Comparison of ENCODE assay signal across 8 cellular contexts in the genomic region with DNA sequence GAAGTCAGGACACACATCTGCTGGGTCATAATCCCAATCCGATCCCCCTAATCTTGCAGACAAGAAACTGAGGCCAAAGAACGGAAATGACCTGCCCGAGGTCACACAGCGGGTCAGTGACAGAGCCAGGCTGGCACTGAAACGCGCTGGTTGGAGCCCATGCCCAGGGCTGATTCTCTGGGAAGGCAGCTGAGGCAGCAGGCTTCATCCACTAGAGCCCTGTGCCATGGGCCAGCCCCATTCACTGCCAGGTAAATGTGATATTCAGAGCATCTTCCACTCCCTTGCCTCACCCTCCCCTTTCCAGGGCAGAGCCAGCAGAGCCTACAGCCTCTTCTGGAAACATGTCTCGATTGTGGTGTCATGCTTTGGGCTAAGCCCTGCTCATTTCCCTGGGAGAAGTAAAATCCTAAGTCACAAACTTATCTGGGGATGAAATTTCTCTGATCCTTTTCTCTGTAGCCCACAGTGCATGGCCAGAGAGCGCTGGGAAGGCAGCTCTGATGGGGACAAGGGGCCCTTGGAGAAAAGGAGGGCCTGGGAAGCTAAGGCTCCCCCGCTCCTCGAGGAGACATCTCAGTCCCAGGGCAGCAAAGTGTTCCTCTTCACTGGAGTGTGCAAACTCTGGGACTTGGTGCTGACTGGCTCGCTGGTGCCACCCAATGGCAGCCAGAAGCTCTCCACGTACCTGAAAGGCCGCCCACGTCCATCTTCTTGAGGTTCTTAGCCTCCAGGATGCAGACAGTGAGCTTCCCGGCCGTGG.
DNase-seq lines count a peak whose midpoint lies in the region; ATAC-seq, FAIRE-seq and TF ChIP-seq lines count a peak whose summit lies in the region.

No MANE protein-coding gene starts in this region.

- peak; percentile 91 for TF ChIP-seq CTCF in HFFc6 (IDR thresholded peaks at IDR 0.05)
- peak; percentile 79 to 86 (median 81) for TF ChIP-seq CTCF in GM12878 (IDR thresholded peaks at IDR 0.05 in 2 of 3, conservative IDR thresholded peaks at IDR 0.05 in 1 of 3; ENCODE audit: control insufficient read depth in 2 of 3, extremely low read depth in 1 of 3, insufficient read depth in 1 of 3, low read depth in 3 of 3, low read length in 3 of 3)

- no peaks in the 10 kb centered on the region for H3K36me3 Mint-ChIP-seq in HFFc6 (ENCODE audit: low read depth)

- no peak for TF ChIP-seq EP300 in GM12878 (IDR thresholded peaks at IDR 0.05; ENCODE audit: borderline replicate concordance in 1 of 2, control insufficient read depth in 1 of 2, low read depth in 2 of 2, low read length in 2 of 2)

- peak; percentile 79 for TF ChIP-seq RAD21 in GM12878 (IDR thresholded peaks at IDR 0.05; ENCODE audit: insufficient read depth, low read depth, low read length)

- CTCF ChIA-PET in GM12878 (lab: Yijun Ruan, JAX) = interaction anchor here (0.6 to 2.6 kb wide), 25 partner anchors 13 to 365 kb away, joined by 3 to 18 read pairs (median 4); a partner anchor contains a TSS

- H3K4me3 ChIP-seq in GM12878 = no peak overlapping the region

- SMC1A ChIA-PET in GM12878 (lab: Charles Lee; ENCODE audit: uncharacterized antibody, unreplicated experiment) = interaction anchor here (0.8 to 4.0 kb wide), 8 partner anchors 13 to 120 kb away, joined by 3 to 12 read pairs (median 5); no protein-coding TSS in a partner anchor

- H3K27ac ChIP-seq in GM12878 (ENCODE audit: control insufficient read depth, insufficient read depth) = no peak overlapping the region

- FAIRE-seq in GM12878 (lab: Jason Lieb, UNC) = peak; percentile 78

- 21% methylated on average over 16 of the region's 16 CpGs for WGBS in GM12878 (ENCODE audit: insufficient coverage, insufficient replicate concordance, low lambda C conversion rate, missing lambda C conversion rate)

- no peak overlapping the region for H3K9ac ChIP-seq in GM12878 (ENCODE audit: control insufficient read depth, insufficient read depth, low read length)

- H3K9me3 Mint-ChIP-seq in HFFc6 = no peaks in the 10 kb centered on the region

- DNase-seq in EH (ENCODE audit: low read depth) (peak; percentile 88), HFFc6 (peak; percentile 75), NOMO-1 treated with dmso at 0.1 percent for 144 hours (lab: John Stamatoyannopoulos, UW; ENCODE audit: unreplicated experiment) (peak; percentile 3), GM12878 (ENCODE audit: low read depth, low spot score) (no peak), iPS-NIHi7 (ENCODE audit: extremely low spot score) (peak; percentile 90)
- peak; percentile 42 for DNase-seq in stimulated activated CD4-positive, alpha-beta T cell treated with anti-CD3 and anti-CD28 coated beads, Interleukin-1b, Interleukin-23, amount 100 ng/mL, for 48 hours
- no peak for DNase-seq in stimulated activated naive CD4-positive, alpha-beta T cell (lab: John Stamatoyannopoulos, UW)

- H3K27me3 ChIP-seq in GM12878 (replicated peaks in 1 of 2; ENCODE audit: control insufficient read depth in 2 of 2, insufficient read depth in 2 of 2, low read length in 1 of 2) = no peaks in the 10 kb centered on the region; a peak in 3 of 4 replicates

- H3K79me2 ChIP-seq in GM12878 (ENCODE audit: control insufficient read depth, insufficient read depth, low read length) = no peaks in the 10 kb centered on the region

- POLR2A ChIA-PET in GM12878 (lab: Charles Lee) = no interaction called here

- BruUV-seq in GM12878 (replicated peaks; lab: Mats Ljungman, UMichigan) = no TSS peak

- H3K4me1 Mint-ChIP-seq in HFFc6 (ENCODE audit: low read depth) = peaks cover 8% of the 10 kb centered on the region

- H3K4me3 Mint-ChIP-seq in HFFc6 = no peak overlapping the region

- RAD21 ChIA-PET in GM12878 (lab: Charles Lee; ENCODE audit: unreplicated experiment) = interaction anchor here (0.6 to 1.5 kb wide), 10 partner anchors 14 to 256 kb away, joined by 3 to 12 read pairs (median 3); no protein-coding TSS in a partner anchor

- peak; percentile 95 for ATAC-seq in GM12878
- no peak for ATAC-seq in HG02981 (IDR thresholded peaks at IDR 0.05; ENCODE audit: unreplicated experiment)

- TF ChIP-seq POLR2A in GM12878 (IDR thresholded peaks at IDR 0.05; ENCODE audit: low read depth, low read length) = no peak

- no peaks in the 10 kb centered on the region for H3K36me3 ChIP-seq in GM12878 (ENCODE audit: control insufficient read depth in 2 of 2, insufficient read depth in 2 of 2, low read length in 1 of 2)

- peaks cover 5% of the 10 kb centered on the region for H3K27me3 Mint-ChIP-seq in HFFc6 (ENCODE audit: insufficient read depth)

- H2AFZ ChIP-seq in GM12878 (ENCODE audit: control insufficient read depth, low read depth, low read length) = no peak overlapping the region

- peaks cover 3% of the 10 kb centered on the region for H3K4me1 ChIP-seq in GM12878 (ENCODE audit: control insufficient read depth, insufficient read depth, low read length)

- H3K27ac Mint-ChIP-seq in HFFc6 = peak overlapping the region; percentile 74

- intact Hi-C loops in GM12878 (cut with micrococcal nuclease; ENCODE audit: unreplicated experiment) = loop anchor here (2.0 kb wide), 2 partner anchors 99 to 119 kb away; no protein-coding TSS in a partner anchor

- in situ Hi-C loops in GM12878 (cut with MboI) = no loop called here

- H3K9me3 ChIP-seq in GM12878 (replicated peaks; ENCODE audit: control insufficient read depth, insufficient read depth, low read length) = no peaks in the 10 kb centered on the region

- H3K4me2 ChIP-seq in GM12878 (ENCODE audit: control insufficient read depth, insufficient read depth) = no peak overlapping the region

- H4K20me1 ChIP-seq in GM12878 (ENCODE audit: control insufficient read depth, insufficient read depth) = no peaks in the 10 kb centered on the region

TF ChIP-seq in GM12878, 131 proteins besides CTCF, POLR2A, EP300 and RAD21:
- TF ChIP-seq CREM (IDR thresholded peaks at IDR 0.05; ENCODE audit: low read depth) = 0 out of 2 replicates have a peak, but pooled peaks have one; percentile 32
- TF ChIP-seq MTA3 (IDR thresholded peaks at IDR 0.05; ENCODE audit: borderline replicate concordance, low read length) = no peak
- peak in 1 of 2 experiments; percentile 79; a peak in 2 of 3 replicates for TF ChIP-seq EGR1 (IDR thresholded peaks at IDR 0.05; ENCODE audit: borderline replicate concordance in 1 of 2, low read depth in 2 of 2, low read length in 2 of 2)
- TF ChIP-seq YY1 (IDR thresholded peaks at IDR 0.05; ENCODE audit: low read depth, low read length) = peak; percentile 83
- TF ChIP-seq POU2F2 (IDR thresholded peaks at IDR 0.05; ENCODE audit: borderline replicate concordance, low read depth, low read length) = peak; percentile 35; the same call in 1 of the 3 replicates
- no peak for TF ChIP-seq CHD2 (IDR thresholded peaks at IDR 0.05; ENCODE audit: borderline replicate concordance, low read depth, low read length)
- TF ChIP-seq, protein P1, sequence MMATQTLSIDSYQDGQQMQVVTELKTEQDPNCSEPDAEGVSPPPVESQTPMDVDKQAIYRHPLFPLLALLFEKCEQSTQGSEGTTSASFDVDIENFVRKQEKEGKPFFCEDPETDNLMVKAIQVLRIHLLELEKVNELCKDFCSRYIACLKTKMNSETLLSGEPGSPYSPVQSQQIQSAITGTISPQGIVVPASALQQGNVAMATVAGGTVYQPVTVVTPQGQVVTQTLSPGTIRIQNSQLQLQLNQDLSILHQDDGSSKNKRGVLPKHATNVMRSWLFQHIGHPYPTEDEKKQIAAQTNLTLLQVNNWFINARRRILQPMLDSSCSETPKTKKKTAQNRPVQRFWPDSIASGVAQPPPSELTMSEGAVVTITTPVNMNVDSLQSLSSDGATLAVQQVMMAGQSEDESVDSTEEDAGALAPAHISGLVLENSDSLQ (IDR thresholded peaks at IDR 0.05) = 0 out of 2 replicates have a peak, but pooled peaks have one; percentile 26
- peak; percentile 87 for TF ChIP-seq SMC3 (IDR thresholded peaks at IDR 0.05; ENCODE audit: borderline replicate concordance, low read length)

Comparison
In these comparisons a context has a peak if more than half of its experiments do, and no peak if none do; other contexts are left out.
1. DNase-seq: peak in EH (single experiment), HFFc6 (single experiment), NOMO-1 treated with dmso at 0.1 percent for 144 hours (single experiment), iPS-NIHi7 (single experiment) and stimulated activated CD4-positive, alpha-beta T cell treated with anti-CD3 and anti-CD28 coated beads, Interleukin-1b, Interleukin-23, amount 100 ng/mL, for 48 hours (single experiment); none in GM12878 (single experiment) and stimulated activated naive CD4-positive, alpha-beta T cell (0 of 6).